Comparison of ENCODE assay signal across 1 cellular context in the genomic region with DNA sequence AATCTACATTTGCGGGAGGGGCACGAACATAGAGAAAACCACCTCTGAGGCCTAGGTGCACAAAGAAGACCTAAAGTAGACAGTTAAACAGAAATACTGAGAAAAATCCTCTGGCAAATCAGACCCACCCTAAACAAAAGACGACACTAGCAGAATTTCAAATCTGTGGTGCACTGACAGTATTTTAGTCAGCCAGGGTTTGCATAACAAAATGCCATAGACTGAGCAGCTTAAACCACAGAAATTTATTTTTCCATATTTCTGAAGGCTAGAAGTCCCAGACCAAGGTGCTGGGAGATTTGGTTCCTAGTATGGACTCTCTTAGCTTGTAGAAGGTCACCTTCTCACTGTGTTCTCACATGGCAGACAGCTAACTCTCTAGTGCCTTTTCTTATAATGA.
TF ChIP-seq lines count a peak whose summit lies in the region.

No MANE protein-coding gene starts in this region.

TF ChIP-seq in IMR-90, 13 proteins besides CTCF, POLR2A, EP300 and RAD21:
- TF ChIP-seq, protein P1, sequence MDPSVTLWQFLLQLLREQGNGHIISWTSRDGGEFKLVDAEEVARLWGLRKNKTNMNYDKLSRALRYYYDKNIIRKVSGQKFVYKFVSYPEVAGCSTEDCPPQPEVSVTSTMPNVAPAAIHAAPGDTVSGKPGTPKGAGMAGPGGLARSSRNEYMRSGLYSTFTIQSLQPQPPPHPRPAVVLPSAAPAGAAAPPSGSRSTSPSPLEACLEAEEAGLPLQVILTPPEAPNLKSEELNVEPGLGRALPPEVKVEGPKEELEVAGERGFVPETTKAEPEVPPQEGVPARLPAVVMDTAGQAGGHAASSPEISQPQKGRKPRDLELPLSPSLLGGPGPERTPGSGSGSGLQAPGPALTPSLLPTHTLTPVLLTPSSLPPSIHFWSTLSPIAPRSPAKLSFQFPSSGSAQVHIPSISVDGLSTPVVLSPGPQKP (IDR thresholded peaks at IDR 0.05; ENCODE audit: borderline replicate concordance, low read depth, low read length): no peak
- TF ChIP-seq CEBPB (IDR thresholded peaks at IDR 0.05; ENCODE audit: low read depth, low read length): peak; percentile 36; the same call in 1 of the 2 replicates
